In genomic region chr3:14703128-14703750, GRCh38 we compare ENCODE assay signal across 29 cellular contexts. TPM values are rescaled to one million over a fixed set of nuclear protein-coding genes. Genes with fewer than 3 reads are reported as not detected.
"Had no signal": no experiment of that assay in that cellular context is flagged by ENCODE, and none has a peak within 500 bp of the region (broad histone marks: within the 10 kb centered on the region; RNA-seq: fewer than 3 reads in every experiment).

No MANE protein-coding gene starts in this region.

- H3K4me1 Mint-ChIP-seq: endodermal cell, mesothelial cell of epicardium, naive B cell had no signal

- H3K36me3 ChIP-seq: colonic mucosa, esophagus squamous epithelium, gastrocnemius medialis, heart right ventricle, left lung, lower lobe of right lung had no signal

- H3K36me3 Mint-ChIP-seq: mesothelial cell of epicardium had no signal

- H3K27ac ChIP-seq: colonic mucosa, epithelial cell of prostate, esophagus squamous epithelium, gastrocnemius medialis, heart right ventricle, left lung, lower lobe of right lung had no signal

- H3K4me3 Mint-ChIP-seq: dendritic cell treated with granulocyte-macrophage colony-stimulating factor and Interleukin-4, amounts not matched to agents 40 ng/mL and 50 ng/mL, for 4 days; effector memory CD8-positive, alpha-beta T cell; endodermal cell; mesothelial cell of epicardium; naive B cell had no signal

- H3K9me3 Mint-ChIP-seq: effector memory CD8-positive, alpha-beta T cell; endodermal cell had no signal

- H3K27me3 Mint-ChIP-seq: dendritic cell treated with granulocyte-macrophage colony-stimulating factor and Interleukin-4, amounts not matched to agents 40 ng/mL and 50 ng/mL, for 4 days; effector memory CD8-positive, alpha-beta T cell; naive B cell had no signal

- H3K9me3 ChIP-seq: colonic mucosa, esophagus squamous epithelium, gastrocnemius medialis, left lung, lower lobe of right lung, mucosa of descending colon had no signal

- H3K27ac Mint-ChIP-seq: dendritic cell treated with granulocyte-macrophage colony-stimulating factor and Interleukin-4, amounts not matched to agents 40 ng/mL and 50 ng/mL, for 4 days; effector memory CD8-positive, alpha-beta T cell; endodermal cell; mesothelial cell of epicardium; naive B cell had no signal

- ATAC-seq: effector memory CD8-positive, alpha-beta T cell; esophagus mucosa; gastrocnemius medialis; heart right ventricle; left cardiac atrium; left lung; left ventricle myocardium superior; lower lobe of right lung; mucosa of descending colon had no signal

- H3K4me3 ChIP-seq: colonic mucosa, esophagus squamous epithelium, gastrocnemius medialis, heart right ventricle, left lung, lower lobe of right lung, mucosa of descending colon had no signal

- DNase-seq: colonic mucosa; cortex of kidney; effector CD8-positive, alpha-beta T cell; effector memory CD8-positive, alpha-beta T cell; endodermal cell; erythroblast; esophagus squamous epithelium; foreskin fibroblast; foreskin melanocyte; gastrocnemius medialis; glutamatergic neuron; head of caudate nucleus; heart right ventricle; hippocampal formation; left cardiac atrium; left lung; left ventricle myocardium superior; lower lobe of right lung; mesenchymal stem cell; mucosa of descending colon; naive B cell had no signal

- H3K27me3 ChIP-seq: colonic mucosa, esophagus squamous epithelium, gastrocnemius medialis, heart right ventricle, left lung had no signal

- H3K4me1 ChIP-seq: colonic mucosa, esophagus squamous epithelium, gastrocnemius medialis, left lung, lower lobe of right lung had no signal

RNA-seq across cellular contexts. Expression of gene C3orf20, which starts 28.3 kb away (rescaled TPM):
- total RNA-seq: dermis microvascular lymphatic vessel endothelial cell, endodermal cell, esophagus squamous epithelium, glomerular endothelial cell, left ventricle myocardium superior, lower leg skin, lower lobe of right lung, mucosa of descending colon, myocyte had no signal
